ENCODE assay signal across 8 cellular contexts in genomic region chr19:10461047-10461949, GRCh38. TPM values are rescaled to one million over a fixed set of nuclear protein-coding genes. Genes with fewer than 3 reads are reported as not detected.
DNase-seq lines count a peak whose midpoint lies in the region; ATAC-seq, FAIRE-seq and TF ChIP-seq lines count a peak whose summit lies in the region.

No MANE protein-coding gene starts in this region.

- intact Hi-C loops in activated T-helper 2 cell treated with anti-CD3 and anti-CD28 coated beads, Interferon-gamma antibody, Interleukin-2, Interleukin-4, amounts not matched to agents 10 μg/mL and 5 μg/mL and 100 μg/mL, durations not matched to agents 14 hours and 24 hours and 36 hours (cut with micrococcal nuclease) = loop anchor here (2.0 kb wide), 1 partner anchor 56 kb away; no protein-coding TSS in a partner anchor

- H3K27ac Mint-ChIP-seq in activated T-helper 2 cell treated with anti-CD3 and anti-CD28 coated beads, Interferon-gamma antibody, Interleukin-2, Interleukin-4, amounts not matched to agents 10 μg/mL and 5 μg/mL and 100 μg/mL, durations not matched to agents 14 hours and 24 hours and 36 hours = no peak overlapping the region
- no peak overlapping the region for H3K27ac Mint-ChIP-seq in natural killer cell treated with Interleukin-12 subunit alpha and Interleukin-12 subunit beta and Interleukin-15 and Interleukin-18, amount 100 ng/mL, for 72 hours
- H3K27ac Mint-ChIP-seq in stimulated activated effector memory CD8-positive, alpha-beta T cell treated with anti-CD3 and anti-CD28 coated beads, Interleukin-12 subunit alpha, Interleukin-12 subunit beta, amount 100 ng/mL, for 72 hours = peak overlapping the region; percentile 34

- H3K36me3 Mint-ChIP-seq in activated T-helper 2 cell treated with anti-CD3 and anti-CD28 coated beads, Interferon-gamma antibody, Interleukin-2, Interleukin-4, amounts not matched to agents 10 μg/mL and 5 μg/mL and 100 μg/mL, durations not matched to agents 14 hours and 24 hours and 36 hours (ENCODE audit: low read depth) = peaks cover 49% of the 10 kb centered on the region
- H3K36me3 Mint-ChIP-seq in natural killer cell treated with Interleukin-12 subunit alpha and Interleukin-12 subunit beta and Interleukin-15 and Interleukin-18, amount 100 ng/mL, for 72 hours = no peaks in the 10 kb centered on the region
- peaks cover 88% of the 10 kb centered on the region for H3K36me3 Mint-ChIP-seq in stimulated activated effector memory CD8-positive, alpha-beta T cell treated with anti-CD3 and anti-CD28 coated beads, Interleukin-12 subunit alpha, Interleukin-12 subunit beta, amount 100 ng/mL, for 72 hours

- no peak for FAIRE-seq in RCC 7860 (lab: Jason Lieb, UNC)

- ATAC-seq in GM18873 (IDR thresholded peaks at IDR 0.05; ENCODE audit: low FRiP score, unreplicated experiment) (peak; percentile 70), HG03432 (IDR thresholded peaks at IDR 0.05; ENCODE audit: unreplicated experiment) (peak; percentile 93)
- peak; percentile 96 to 98 for ATAC-seq in natural killer cell treated with Interleukin-12 subunit alpha and Interleukin-12 subunit beta and Interleukin-15 and Interleukin-18, amount 100 ng/mL, for 72 hours
- ATAC-seq in stimulated activated effector memory CD8-positive, alpha-beta T cell treated with anti-CD3 and anti-CD28 coated beads, Interleukin-12 subunit alpha, Interleukin-12 subunit beta, amount 100 ng/mL, for 72 hours = peak; percentile 96

- DNase-seq in 8988T (peak; percentile 89), RCC 7860 (ENCODE audit: low spot score) (peak; percentile 84), fibroblast of pulmonary artery (ENCODE audit: low read depth) (peak; percentile 92)
- peak; percentile 86 for DNase-seq in activated T-helper 2 cell treated with anti-CD3 and anti-CD28 coated beads, Interferon-gamma antibody, Interleukin-2, Interleukin-4, amounts not matched to agents 10 μg/mL and 5 μg/mL and 100 μg/mL, durations not matched to agents 14 hours and 24 hours and 36 hours (ENCODE audit: low spot score)
- DNase-seq in natural killer cell treated with Interleukin-12 subunit alpha and Interleukin-12 subunit beta and Interleukin-15 and Interleukin-18, amount 100 ng/mL, for 72 hours (ENCODE audit: low spot score) = peak; percentile 92
- DNase-seq in stimulated activated effector memory CD8-positive, alpha-beta T cell treated with anti-CD3 and anti-CD28 coated beads, Interleukin-12 subunit alpha, Interleukin-12 subunit beta, amount 100 ng/mL, for 72 hours (ENCODE audit: low spot score in 2 of 2) = peak; percentile 87 to 96

- TF ChIP-seq CTCF in fibroblast of pulmonary artery (IDR thresholded peaks at IDR 0.05; ENCODE audit: low read length, missing control alignments) = no peak

- peak overlapping the region; percentile 48 for H3K4me3 ChIP-seq in fibroblast of pulmonary artery (replicated peaks; ENCODE audit: low read depth, low read length)

- H3K4me3 Mint-ChIP-seq in activated T-helper 2 cell treated with anti-CD3 and anti-CD28 coated beads, Interferon-gamma antibody, Interleukin-2, Interleukin-4, amounts not matched to agents 10 μg/mL and 5 μg/mL and 100 μg/mL, durations not matched to agents 14 hours and 24 hours and 36 hours (ENCODE audit: low read depth) = no peak overlapping the region
- peak overlapping the region; percentile 8 for H3K4me3 Mint-ChIP-seq in natural killer cell treated with Interleukin-12 subunit alpha and Interleukin-12 subunit beta and Interleukin-15 and Interleukin-18, amount 100 ng/mL, for 72 hours
- H3K4me3 Mint-ChIP-seq in stimulated activated effector memory CD8-positive, alpha-beta T cell treated with anti-CD3 and anti-CD28 coated beads, Interleukin-12 subunit alpha, Interleukin-12 subunit beta, amount 100 ng/mL, for 72 hours = no peak overlapping the region

- no peaks in the 10 kb centered on the region for H3K27me3 Mint-ChIP-seq in activated T-helper 2 cell treated with anti-CD3 and anti-CD28 coated beads, Interferon-gamma antibody, Interleukin-2, Interleukin-4, amounts not matched to agents 10 μg/mL and 5 μg/mL and 100 μg/mL, durations not matched to agents 14 hours and 24 hours and 36 hours (ENCODE audit: low read depth)
- H3K27me3 Mint-ChIP-seq in natural killer cell treated with Interleukin-12 subunit alpha and Interleukin-12 subunit beta and Interleukin-15 and Interleukin-18, amount 100 ng/mL, for 72 hours = no peaks in the 10 kb centered on the region

- H3K9me3 Mint-ChIP-seq in activated T-helper 2 cell treated with anti-CD3 and anti-CD28 coated beads, Interferon-gamma antibody, Interleukin-2, Interleukin-4, amounts not matched to agents 10 μg/mL and 5 μg/mL and 100 μg/mL, durations not matched to agents 14 hours and 24 hours and 36 hours = no peaks in the 10 kb centered on the region
- H3K9me3 Mint-ChIP-seq in natural killer cell treated with Interleukin-12 subunit alpha and Interleukin-12 subunit beta and Interleukin-15 and Interleukin-18, amount 100 ng/mL, for 72 hours = no peaks in the 10 kb centered on the region
- no peaks in the 10 kb centered on the region for H3K9me3 Mint-ChIP-seq in stimulated activated effector memory CD8-positive, alpha-beta T cell treated with anti-CD3 and anti-CD28 coated beads, Interleukin-12 subunit alpha, Interleukin-12 subunit beta, amount 100 ng/mL, for 72 hours

- H3K4me1 Mint-ChIP-seq in activated T-helper 2 cell treated with anti-CD3 and anti-CD28 coated beads, Interferon-gamma antibody, Interleukin-2, Interleukin-4, amounts not matched to agents 10 μg/mL and 5 μg/mL and 100 μg/mL, durations not matched to agents 14 hours and 24 hours and 36 hours (ENCODE audit: low read depth) = peaks cover 5% of the 10 kb centered on the region
- peaks cover 0 to 8% of the 10 kb centered on the region in 2 donors for H3K4me1 Mint-ChIP-seq in natural killer cell treated with Interleukin-12 subunit alpha and Interleukin-12 subunit beta and Interleukin-15 and Interleukin-18, amount 100 ng/mL, for 72 hours (ENCODE audit: low read depth in 2 of 2)
- peaks cover 15% of the 10 kb centered on the region for H3K4me1 Mint-ChIP-seq in stimulated activated effector memory CD8-positive, alpha-beta T cell treated with anti-CD3 and anti-CD28 coated beads, Interleukin-12 subunit alpha, Interleukin-12 subunit beta, amount 100 ng/mL, for 72 hours

RNA-seq across cellular contexts. Expression of gene PDE4A, which starts 41.0 kb away (rescaled TPM):
- total RNA-seq in activated T-helper 2 cell treated with anti-CD3 and anti-CD28 coated beads, Interferon-gamma antibody, Interleukin-2, Interleukin-4, amounts not matched to agents 10 μg/mL and 5 μg/mL and 100 μg/mL, durations not matched to agents 14 hours and 24 hours and 36 hours = 105 TPM in 2 replicates
- total RNA-seq in natural killer cell treated with Interleukin-12 subunit alpha and Interleukin-12 subunit beta and Interleukin-15 and Interleukin-18, amount 100 ng/mL, for 72 hours = 10 to 100 TPM; 14.5 to 46.6 TPM

RNA-seq across cellular contexts. Expression of gene KEAP1, which starts 41.9 kb away (rescaled TPM):
- total RNA-seq in activated T-helper 2 cell treated with anti-CD3 and anti-CD28 coated beads, Interferon-gamma antibody, Interleukin-2, Interleukin-4, amounts not matched to agents 10 μg/mL and 5 μg/mL and 100 μg/mL, durations not matched to agents 14 hours and 24 hours and 36 hours = 75.2 and 76.1 TPM in 2 replicates
- 100 to 1,000 TPM in 1 of 2 donors, 10 to 100 TPM in 1; 94.0 to 118 TPM for total RNA-seq in natural killer cell treated with Interleukin-12 subunit alpha and Interleukin-12 subunit beta and Interleukin-15 and Interleukin-18, amount 100 ng/mL, for 72 hours

RNA-seq across cellular contexts. Expression of gene S1PR5, which starts 55.9 kb away (rescaled TPM):
- total RNA-seq in activated T-helper 2 cell treated with anti-CD3 and anti-CD28 coated beads, Interferon-gamma antibody, Interleukin-2, Interleukin-4, amounts not matched to agents 10 μg/mL and 5 μg/mL and 100 μg/mL, durations not matched to agents 14 hours and 24 hours and 36 hours = 0.23 TPM in 1 of 2 replicates, not detected in the other
- total RNA-seq in natural killer cell treated with Interleukin-12 subunit alpha and Interleukin-12 subunit beta and Interleukin-15 and Interleukin-18, amount 100 ng/mL, for 72 hours = 10 to 100 TPM in 1 of 2 donors, 1 to 10 TPM in 1; 5.1 to 16.3 TPM

RNA-seq across cellular contexts. Expression of gene CDC37, which starts 58.0 kb away (rescaled TPM):
- total RNA-seq in activated T-helper 2 cell treated with anti-CD3 and anti-CD28 coated beads, Interferon-gamma antibody, Interleukin-2, Interleukin-4, amounts not matched to agents 10 μg/mL and 5 μg/mL and 100 μg/mL, durations not matched to agents 14 hours and 24 hours and 36 hours = 285 and 300 TPM in 2 replicates
- 100 to 1,000 TPM; 228 to 368 TPM for total RNA-seq in natural killer cell treated with Interleukin-12 subunit alpha and Interleukin-12 subunit beta and Interleukin-15 and Interleukin-18, amount 100 ng/mL, for 72 hours

Comparison
In these comparisons a context has a peak if more than half of its experiments do, and no peak if none do; other contexts are left out.
1. Peak in every context shown above with its lines: DNase-seq, ATAC-seq and H3K4me3 ChIP-seq.